In the genomic region with DNA sequence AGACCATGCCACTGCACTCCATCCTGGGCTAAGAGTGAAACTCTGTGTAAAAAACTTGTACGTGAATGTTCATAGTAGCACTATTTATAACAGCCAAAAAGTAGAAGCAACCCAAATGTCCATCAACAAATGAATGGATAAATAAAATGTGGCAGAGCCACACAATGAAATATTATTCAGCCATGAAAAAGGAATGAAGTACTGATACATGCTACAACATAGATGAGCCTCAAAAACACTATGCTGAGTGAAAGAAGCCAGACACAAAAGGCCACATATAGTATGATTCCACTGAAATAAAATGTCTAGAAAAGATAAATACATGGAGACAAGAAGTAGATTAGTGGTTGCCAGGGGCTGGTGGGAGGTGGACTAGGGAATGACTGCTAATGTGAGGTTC, we compare ENCODE assay signal across 36 cellular contexts.
DNase-seq lines count a peak whose midpoint lies in the region; ATAC-seq, FAIRE-seq and TF ChIP-seq lines count a peak whose summit lies in the region.
"Had no signal": no experiment of that assay in that cellular context is flagged by ENCODE, and none has a peak within 500 bp of the region (broad histone marks: within the 10 kb centered on the region; RNA-seq: fewer than 3 reads in every experiment).

No MANE protein-coding gene starts in this region.

- H3F3A ChIP-seq in GM23338 (replicated peaks; ENCODE audit: low read depth) = no peaks in the 10 kb centered on the region

- no peaks in the 10 kb centered on the region for H3K9me2 ChIP-seq in GM23338 (ENCODE audit: insufficient read depth)

- H3K27ac Mint-ChIP-seq in GM23338 = no peak overlapping the region
- H3K27ac Mint-ChIP-seq: B cell; CD14-positive monocyte; CD4-positive, alpha-beta memory T cell; CD4-positive, alpha-beta T cell; CD4-positive, CD25-positive, alpha-beta regulatory T cell; CD8-positive, alpha-beta memory T cell; CD8-positive, alpha-beta T cell had no signal

- H3K27ac ChIP-seq in BLaER1 = no peak overlapping the region
- H3K27ac ChIP-seq in HEK293 (ENCODE audit: extremely low read depth, low read depth, low read length) = no peak overlapping the region
- no peak overlapping the region for H3K27ac ChIP-seq in GM12878 (ENCODE audit: control insufficient read depth, insufficient read depth)
- no peak overlapping the region for H3K27ac ChIP-seq in K562 (ENCODE audit: extremely low read depth, low read depth, low read length)
- H3K27ac ChIP-seq in GM23338 (ENCODE audit: low read depth) = no peak overlapping the region
- H3K27ac ChIP-seq: 22Rv1, A549, C4-2B had no signal

- H3K4me3 ChIP-seq in BLaER1 (no peak overlapping the region), HEK293 (ENCODE audit: low read depth, low read length) (no peak overlapping the region), GM12878 (no peak overlapping the region), K562 (no peak overlapping the region), GM23338 (no peak overlapping the region)
- H3K4me3 ChIP-seq: A549 had no signal

- H3K27me3 ChIP-seq in BLaER1 (no peaks in the 10 kb centered on the region), GM12878 (replicated peaks in 1 of 2; ENCODE audit: control insufficient read depth in 2 of 2, insufficient read depth in 2 of 2, low read length in 1 of 2) (no peaks in the 10 kb centered on the region), K562 (ENCODE audit: control insufficient read depth in 2 of 2, insufficient read depth in 2 of 2, low read length in 2 of 2) (peaks cover 0 to 4% of the 10 kb centered on the region in 2 experiments; a peak in 2 of 5 replicates), GM23338 (ENCODE audit: insufficient read depth) (no peaks in the 10 kb centered on the region)
- H3K27me3 ChIP-seq: BE2C; BLaER1 treated with 17β-estradiol and CSF1 and Interleukin-3, amounts not matched to agents 10 nM and 100 nM had no signal

- 100% methylated on average over 1 of the region's 1 CpG for WGBS in GM12878 (ENCODE audit: insufficient coverage, insufficient replicate concordance, low lambda C conversion rate, missing lambda C conversion rate)
- WGBS in K562 (ENCODE audit: insufficient coverage, low coverage, missing lambda C conversion rate) = 0% methylated on average over 1 of the region's 1 CpG

- intact Hi-C loops in GM12878 (cut with micrococcal nuclease; ENCODE audit: unreplicated experiment) = no loop called here
- intact Hi-C loops in K562 (cut with micrococcal nuclease) = no loop called here

- CTCF ChIA-PET in HEK293 (lab: Yijun Ruan, JAX) = interaction anchor here (0.7 kb wide), 2 partner anchors 9 to 114 kb away, joined by 3 read pairs; no protein-coding TSS in a partner anchor
- CTCF ChIA-PET in GM12878 (lab: Yijun Ruan, JAX) = interaction anchor here (1.5 to 1.6 kb wide), 2 partner anchors 9 to 21 kb away, joined by 3 to 5 read pairs; no protein-coding TSS in a partner anchor
- CTCF ChIA-PET in K562 (lab: Yijun Ruan, JAX; ENCODE audit: low intra/inter-chr PET ratio) = no interaction called here

- no peak for TF ChIP-seq POLR2A in GM12878 (IDR thresholded peaks at IDR 0.05; ENCODE audit: low read depth, low read length)
- no peak for TF ChIP-seq POLR2A in K562 (conservative IDR thresholded peaks at IDR 0.05)

- H3K27me3 Mint-ChIP-seq in GM23338 (ENCODE audit: insufficient read depth, low read depth, poor library complexity) = no peaks in the 10 kb centered on the region

- RAD21 ChIA-PET in GM12878 (lab: Charles Lee; ENCODE audit: unreplicated experiment) = no interaction called here

- POLR2A ChIA-PET in HEK293 (lab: Yijun Ruan, JAX) (no interaction called here), GM12878 (lab: Charles Lee) (interaction anchor here (0.7 to 1.7 kb wide), 2 partner anchors 9 to 13 kb away, joined by 3 to 4 read pairs; no protein-coding TSS in a partner anchor), K562 (lab: Yijun Ruan, JAX) (interaction anchor here (0.9 kb wide), 1 partner anchor 133 kb away, joined by 4 read pairs; no protein-coding TSS in a partner anchor)

- H3K79me2 ChIP-seq in GM12878 (ENCODE audit: control insufficient read depth, insufficient read depth, low read length) (no peaks in the 10 kb centered on the region), K562 (ENCODE audit: control insufficient read depth, insufficient read depth, low read length) (no peaks in the 10 kb centered on the region), GM23338 (replicated peaks; ENCODE audit: insufficient read depth) (no peaks in the 10 kb centered on the region)

- H3K4me1 ChIP-seq in BLaER1 (peaks cover 36% of the 10 kb centered on the region), HEK293 (ENCODE audit: control insufficient read depth, insufficient read depth, low read length) (no peaks in the 10 kb centered on the region), GM12878 (ENCODE audit: control insufficient read depth, insufficient read depth, low read length) (peaks cover 6% of the 10 kb centered on the region; the same call in 1 of the 2 replicates), K562 (replicated peaks in 1 of 2; ENCODE audit: control insufficient read depth in 2 of 2, insufficient read depth in 2 of 2, low read length in 2 of 2) (no peaks in the 10 kb centered on the region), GM23338 (ENCODE audit: insufficient read depth) (no peaks in the 10 kb centered on the region)
- H3K4me1 ChIP-seq: BE2C, Caco-2 had no signal

- TF ChIP-seq CTCF in HEK293 (tag by site-specific recombination; IDR thresholded peaks at IDR 0.05) (no peak), GM12878 (IDR thresholded peaks at IDR 0.05 in 2 of 3, conservative IDR thresholded peaks at IDR 0.05 in 1 of 3; ENCODE audit: control insufficient read depth in 2 of 3, extremely low read depth in 1 of 3, insufficient read depth in 1 of 3, low read depth in 3 of 3, low read length in 3 of 3) (no peak), K562 (IDR thresholded peaks at IDR 0.05 in 2 of 3, conservative IDR thresholded peaks at IDR 0.05 in 1 of 3; ENCODE audit: insufficient read depth in 2 of 3, low read depth in 1 of 3, low read length in 3 of 3) (no peak), GM23338 (conservative IDR thresholded peaks at IDR 0.05; ENCODE audit: low read depth in 2 of 2) (no peak)

- TF ChIP-seq EP300 in GM12878 (IDR thresholded peaks at IDR 0.05; ENCODE audit: borderline replicate concordance in 1 of 2, control insufficient read depth in 1 of 2, low read depth in 2 of 2, low read length in 2 of 2) (no peak), K562 (IDR thresholded peaks at IDR 0.05; ENCODE audit: low read length) (no peak)

- no peaks in the 10 kb centered on the region for H3K36me3 Mint-ChIP-seq in GM23338 (ENCODE audit: low read depth)
- H3K36me3 Mint-ChIP-seq: CD14-positive monocyte; CD4-positive, alpha-beta memory T cell; CD4-positive, CD25-positive, alpha-beta regulatory T cell; CD8-positive, alpha-beta memory T cell; CD8-positive, alpha-beta T cell had no signal

- H3K36me3 ChIP-seq in BLaER1 = no peaks in the 10 kb centered on the region
- no peaks in the 10 kb centered on the region for H3K36me3 ChIP-seq in HEK293 (ENCODE audit: control insufficient read depth in 2 of 2, insufficient read depth in 1 of 2, low read length in 2 of 2)
- no peaks in the 10 kb centered on the region for H3K36me3 ChIP-seq in GM12878 (ENCODE audit: control insufficient read depth in 2 of 2, insufficient read depth in 2 of 2, low read length in 1 of 2)
- H3K36me3 ChIP-seq in K562 (ENCODE audit: control insufficient read depth, insufficient read depth, low read length) = no peaks in the 10 kb centered on the region
- H3K36me3 ChIP-seq in GM23338 (ENCODE audit: insufficient read depth) = no peaks in the 10 kb centered on the region
- H3K36me3 ChIP-seq: BE2C; BLaER1 treated with 17β-estradiol and CSF1 and Interleukin-3, amounts not matched to agents 10 nM and 100 nM had no signal

- H3K9me3 ChIP-seq in BLaER1 = peaks cover 22% of the 10 kb centered on the region
- no peaks in the 10 kb centered on the region for H3K9me3 ChIP-seq in HEK293 (ENCODE audit: control insufficient read depth, insufficient read depth, low read depth, low read length)
- no peaks in the 10 kb centered on the region; the same call in 2 of the 3 replicates for H3K9me3 ChIP-seq in GM12878 (replicated peaks; ENCODE audit: control insufficient read depth, insufficient read depth, low read length)
- no peaks in the 10 kb centered on the region for H3K9me3 ChIP-seq in K562 (replicated peaks; ENCODE audit: control insufficient read depth, insufficient read depth, low read depth, low read length)
- H3K9me3 ChIP-seq: A549, BE2C, Caco-2 had no signal

- SMC1A ChIA-PET in GM12878 (lab: Charles Lee; ENCODE audit: uncharacterized antibody, unreplicated experiment) = no interaction called here

- H3K9me1 ChIP-seq in K562 (ENCODE audit: control insufficient read depth, insufficient read depth, low read length) = no peaks in the 10 kb centered on the region

- ATAC-seq in GM12878 (no peak), K562 (no peak), GM23338 (no peak)
- ATAC-seq: A549; CD8-positive, alpha-beta T cell had no signal

- H3K9ac ChIP-seq in BLaER1 = no peak overlapping the region
- H3K9ac ChIP-seq in GM12878 (ENCODE audit: control insufficient read depth, insufficient read depth, low read length) = no peak overlapping the region
- no peak overlapping the region for H3K9ac ChIP-seq in K562 (ENCODE audit: insufficient read depth in 1 of 2, low read depth in 2 of 2, low read length in 2 of 2)

- H4K20me1 ChIP-seq in BLaER1 = no peaks in the 10 kb centered on the region
- no peaks in the 10 kb centered on the region for H4K20me1 ChIP-seq in GM12878 (ENCODE audit: control insufficient read depth, insufficient read depth)
- no peaks in the 10 kb centered on the region for H4K20me1 ChIP-seq in K562 (replicated peaks; ENCODE audit: control insufficient read depth, insufficient read depth, low read length)
- H4K20me1 ChIP-seq in GM23338 (replicated peaks; ENCODE audit: insufficient read depth) = no peaks in the 10 kb centered on the region
- H4K20me1 ChIP-seq: BLaER1 treated with 17β-estradiol and CSF1 and Interleukin-3, amounts not matched to agents 10 nM and 100 nM had no signal

- no peaks in the 10 kb centered on the region; the same call in 2 of the 3 replicates for H3K9me3 Mint-ChIP-seq in GM23338

- H3K4me2 ChIP-seq in BLaER1 = peak overlapping the region; percentile 80
- no peak overlapping the region for H3K4me2 ChIP-seq in GM12878 (ENCODE audit: control insufficient read depth, insufficient read depth)
- H3K4me2 ChIP-seq in K562 (ENCODE audit: insufficient read depth, low read length) = no peak overlapping the region
- H3K4me2 ChIP-seq in GM23338 = no peak overlapping the region
- H3K4me2 ChIP-seq: A549 had no signal

- no TSS peak for BruUV-seq in GM12878 (replicated peaks; lab: Mats Ljungman, UMichigan)
- BruUV-seq in K562 (replicated peaks; lab: Mats Ljungman, UMichigan) = no TSS peak

- H3K4me3 Mint-ChIP-seq in GM23338 = no peak overlapping the region
- H3K4me3 Mint-ChIP-seq: B cell; CD14-positive monocyte; CD4-positive, alpha-beta memory T cell; CD4-positive, alpha-beta T cell; CD4-positive, CD25-positive, alpha-beta regulatory T cell; CD8-positive, alpha-beta memory T cell; CD8-positive, alpha-beta T cell had no signal

- in situ Hi-C loops in GM12878 (cut with MboI) (no loop called here), K562 (cut with MboI) (no loop called here)

- FAIRE-seq in GM12878 (lab: Jason Lieb, UNC) (no peak), K562 (lab: Jason Lieb, UNC) (no peak)
- FAIRE-seq: A204.1, A549, D721Med had no signal

- H2AFZ ChIP-seq in GM12878 (ENCODE audit: control insufficient read depth, low read depth, low read length) (no peak overlapping the region), K562 (ENCODE audit: low read depth, low read length) (no peak overlapping the region), GM23338 (no peak overlapping the region)

- no peak for TF ChIP-seq RAD21 in GM12878 (IDR thresholded peaks at IDR 0.05; ENCODE audit: insufficient read depth, low read depth, low read length)
- no peak for TF ChIP-seq RAD21 in K562 (CRISPR knock-in tag; conservative IDR thresholded peaks at IDR 0.05 in 1 of 2, IDR thresholded peaks at IDR 0.05 in 1 of 2)

- H3K4me1 Mint-ChIP-seq in GM23338 = no peaks in the 10 kb centered on the region
- H3K4me1 Mint-ChIP-seq: B cell; CD14-positive monocyte; CD4-positive, CD25-positive, alpha-beta regulatory T cell; CD8-positive, alpha-beta memory T cell had no signal

- no peak for DNase-seq in GM12878 (ENCODE audit: low read depth, low spot score)
- DNase-seq in K562 (ENCODE audit: extremely low read depth in 1 of 4, low spot score in 3 of 4) = no peak
- no peak for DNase-seq in activated CD8-positive, alpha-beta memory T cell treated with anti-CD3 and anti-CD28 coated beads for 24 hours
- DNase-seq in activated CD4-positive, alpha-beta T cell treated with anti-CD3 and anti-CD28 coated beads, Interleukin-2, amount 50 U/mL, for 48 hours = no peak
- no peak for DNase-seq in GM23338 (ENCODE audit: low spot score)
- no peak for DNase-seq in NCI-H187 treated with DMSO at 0.1 percent for 48 hours (lab: John Stamatoyannopoulos, UW)
- DNase-seq: 8988T; ACHN; AML-193; BE2C; C1 segment of cervical spinal cord; Caco-2; Calu3; CD4-positive, alpha-beta memory T cell; CD4-positive, alpha-beta T cell; CD4-positive, CD25-positive, alpha-beta regulatory T cell; CD8-positive, alpha-beta memory T cell; CD8-positive, alpha-beta T cell; COR-L47; DMS 273 treated with DMSO at 0.1 percent for 48 hours; DMS153; DMS53; DMS79; DMS79 treated with DMSO at 0.1 percent for 48 hours; DND-41; EL had no signal
